Comparison of ENCODE assay signal across 3 cellular contexts in genomic region chr2:196941398-196942078, GRCh38.
TF ChIP-seq lines count a peak whose summit lies in the region.

No MANE protein-coding gene starts in this region.

TF ChIP-seq in SK-N-SH, 30 proteins besides CTCF, POLR2A, EP300 and RAD21:
- TF ChIP-seq REST (IDR thresholded peaks at IDR 0.05; ENCODE audit: low read depth, low read length) (no peak), FOSL2 (IDR thresholded peaks at IDR 0.05; ENCODE audit: borderline replicate concordance, low read depth) (no peak), GATA2 (CRISPR knock-in tag; IDR thresholded peaks at IDR 0.05) (no peak), MEF2A (IDR thresholded peaks at IDR 0.05; ENCODE audit: borderline replicate concordance, low read depth) (no peak), ELF1 (IDR thresholded peaks at IDR 0.05) (no peak)
- TF ChIP-seq, protein P1, sequence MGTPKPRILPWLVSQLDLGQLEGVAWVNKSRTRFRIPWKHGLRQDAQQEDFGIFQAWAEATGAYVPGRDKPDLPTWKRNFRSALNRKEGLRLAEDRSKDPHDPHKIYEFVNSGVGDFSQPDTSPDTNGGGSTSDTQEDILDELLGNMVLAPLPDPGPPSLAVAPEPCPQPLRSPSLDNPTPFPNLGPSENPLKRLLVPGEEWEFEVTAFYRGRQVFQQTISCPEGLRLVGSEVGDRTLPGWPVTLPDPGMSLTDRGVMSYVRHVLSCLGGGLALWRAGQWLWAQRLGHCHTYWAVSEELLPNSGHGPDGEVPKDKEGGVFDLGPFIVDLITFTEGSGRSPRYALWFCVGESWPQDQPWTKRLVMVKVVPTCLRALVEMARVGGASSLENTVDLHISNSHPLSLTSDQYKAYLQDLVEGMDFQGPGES (IDR thresholded peaks at IDR 0.05; ENCODE audit: low read depth, low read length), result no peak
- TF ChIP-seq, protein P2, sequence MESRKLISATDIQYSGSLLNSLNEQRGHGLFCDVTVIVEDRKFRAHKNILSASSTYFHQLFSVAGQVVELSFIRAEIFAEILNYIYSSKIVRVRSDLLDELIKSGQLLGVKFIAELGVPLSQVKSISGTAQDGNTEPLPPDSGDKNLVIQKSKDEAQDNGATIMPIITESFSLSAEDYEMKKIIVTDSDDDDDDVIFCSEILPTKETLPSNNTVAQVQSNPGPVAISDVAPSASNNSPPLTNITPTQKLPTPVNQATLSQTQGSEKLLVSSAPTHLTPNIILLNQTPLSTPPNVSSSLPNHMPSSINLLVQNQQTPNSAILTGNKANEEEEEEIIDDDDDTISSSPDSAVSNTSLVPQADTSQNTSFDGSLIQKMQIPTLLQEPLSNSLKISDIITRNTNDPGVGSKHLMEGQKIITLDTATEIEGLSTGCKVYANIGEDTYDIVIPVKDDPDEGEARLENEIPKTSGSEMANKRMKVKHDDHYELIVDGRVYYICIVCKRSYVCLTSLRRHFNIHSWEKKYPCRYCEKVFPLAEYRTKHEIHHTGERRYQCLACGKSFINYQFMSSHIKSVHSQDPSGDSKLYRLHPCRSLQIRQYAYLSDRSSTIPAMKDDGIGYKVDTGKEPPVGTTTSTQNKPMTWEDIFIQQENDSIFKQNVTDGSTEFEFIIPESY (IDR thresholded peaks at IDR 0.05; ENCODE audit: borderline replicate concordance, low read depth), result no peak
- TF ChIP-seq, protein P3, sequence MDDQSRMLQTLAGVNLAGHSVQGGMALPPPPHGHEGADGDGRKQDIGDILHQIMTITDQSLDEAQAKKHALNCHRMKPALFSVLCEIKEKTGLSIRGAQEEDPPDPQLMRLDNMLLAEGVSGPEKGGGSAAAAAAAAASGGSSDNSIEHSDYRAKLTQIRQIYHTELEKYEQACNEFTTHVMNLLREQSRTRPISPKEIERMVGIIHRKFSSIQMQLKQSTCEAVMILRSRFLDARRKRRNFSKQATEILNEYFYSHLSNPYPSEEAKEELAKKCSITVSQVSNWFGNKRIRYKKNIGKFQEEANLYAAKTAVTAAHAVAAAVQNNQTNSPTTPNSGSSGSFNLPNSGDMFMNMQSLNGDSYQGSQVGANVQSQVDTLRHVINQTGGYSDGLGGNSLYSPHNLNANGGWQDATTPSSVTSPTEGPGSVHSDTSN (IDR thresholded peaks at IDR 0.05), result no peak

TF ChIP-seq in SK-N-SH treated with all-trans-retinoic acid at 6 μM for 48 hours, 23 proteins besides CTCF, POLR2A, EP300 and RAD21:
- TF ChIP-seq ZNF70 (CRISPR knock-in tag; IDR thresholded peaks at IDR 0.05) (no peak), ESRRG (CRISPR knock-in tag; IDR thresholded peaks at IDR 0.05) (no peak), POU6F1 (CRISPR knock-in tag; IDR thresholded peaks at IDR 0.05; ENCODE audit: borderline replicate concordance, low read depth) (no peak), TCF4 (CRISPR knock-in tag; IDR thresholded peaks at IDR 0.05; ENCODE audit: borderline replicate concordance) (no peak), ZNF8 (CRISPR knock-in tag; IDR thresholded peaks at IDR 0.05) (no peak), TOX (CRISPR knock-in tag; IDR thresholded peaks at IDR 0.05; ENCODE audit: borderline replicate concordance) (no peak), ARNTL (CRISPR knock-in tag; IDR thresholded peaks at IDR 0.05; ENCODE audit: borderline replicate concordance, low read depth) (no peak), ISL1 (CRISPR knock-in tag; IDR thresholded peaks at IDR 0.05) (no peak), CSDC2 (CRISPR knock-in tag; IDR thresholded peaks at IDR 0.05) (no peak)
- TF ChIP-seq, protein P4, sequence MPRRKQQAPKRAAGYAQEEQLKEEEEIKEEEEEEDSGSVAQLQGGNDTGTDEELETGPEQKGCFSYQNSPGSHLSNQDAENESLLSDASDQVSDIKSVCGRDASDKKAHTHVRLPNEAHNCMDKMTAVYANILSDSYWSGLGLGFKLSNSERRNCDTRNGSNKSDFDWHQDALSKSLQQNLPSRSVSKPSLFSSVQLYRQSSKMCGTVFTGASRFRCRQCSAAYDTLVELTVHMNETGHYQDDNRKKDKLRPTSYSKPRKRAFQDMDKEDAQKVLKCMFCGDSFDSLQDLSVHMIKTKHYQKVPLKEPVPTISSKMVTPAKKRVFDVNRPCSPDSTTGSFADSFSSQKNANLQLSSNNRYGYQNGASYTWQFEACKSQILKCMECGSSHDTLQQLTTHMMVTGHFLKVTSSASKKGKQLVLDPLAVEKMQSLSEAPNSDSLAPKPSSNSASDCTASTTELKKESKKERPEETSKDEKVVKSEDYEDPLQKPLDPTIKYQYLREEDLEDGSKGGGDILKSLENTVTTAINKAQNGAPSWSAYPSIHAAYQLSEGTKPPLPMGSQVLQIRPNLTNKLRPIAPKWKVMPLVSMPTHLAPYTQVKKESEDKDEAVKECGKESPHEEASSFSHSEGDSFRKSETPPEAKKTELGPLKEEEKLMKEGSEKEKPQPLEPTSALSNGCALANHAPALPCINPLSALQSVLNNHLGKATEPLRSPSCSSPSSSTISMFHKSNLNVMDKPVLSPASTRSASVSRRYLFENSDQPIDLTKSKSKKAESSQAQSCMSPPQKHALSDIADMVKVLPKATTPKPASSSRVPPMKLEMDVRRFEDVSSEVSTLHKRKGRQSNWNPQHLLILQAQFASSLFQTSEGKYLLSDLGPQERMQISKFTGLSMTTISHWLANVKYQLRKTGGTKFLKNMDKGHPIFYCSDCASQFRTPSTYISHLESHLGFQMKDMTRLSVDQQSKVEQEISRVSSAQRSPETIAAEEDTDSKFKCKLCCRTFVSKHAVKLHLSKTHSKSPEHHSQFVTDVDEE (CRISPR knock-in tag; IDR thresholded peaks at IDR 0.05), result no peak
- TF ChIP-seq, protein P5, sequence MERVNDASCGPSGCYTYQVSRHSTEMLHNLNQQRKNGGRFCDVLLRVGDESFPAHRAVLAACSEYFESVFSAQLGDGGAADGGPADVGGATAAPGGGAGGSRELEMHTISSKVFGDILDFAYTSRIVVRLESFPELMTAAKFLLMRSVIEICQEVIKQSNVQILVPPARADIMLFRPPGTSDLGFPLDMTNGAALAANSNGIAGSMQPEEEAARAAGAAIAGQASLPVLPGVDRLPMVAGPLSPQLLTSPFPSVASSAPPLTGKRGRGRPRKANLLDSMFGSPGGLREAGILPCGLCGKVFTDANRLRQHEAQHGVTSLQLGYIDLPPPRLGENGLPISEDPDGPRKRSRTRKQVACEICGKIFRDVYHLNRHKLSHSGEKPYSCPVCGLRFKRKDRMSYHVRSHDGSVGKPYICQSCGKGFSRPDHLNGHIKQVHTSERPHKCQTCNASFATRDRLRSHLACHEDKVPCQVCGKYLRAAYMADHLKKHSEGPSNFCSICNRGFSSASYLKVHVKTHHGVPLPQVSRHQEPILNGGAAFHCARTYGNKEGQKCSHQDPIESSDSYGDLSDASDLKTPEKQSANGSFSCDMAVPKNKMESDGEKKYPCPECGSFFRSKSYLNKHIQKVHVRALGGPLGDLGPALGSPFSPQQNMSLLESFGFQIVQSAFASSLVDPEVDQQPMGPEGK (CRISPR knock-in tag; IDR thresholded peaks at IDR 0.05; ENCODE audit: borderline replicate concordance), result no peak

TF ChIP-seq in H1, 55 proteins besides CTCF, POLR2A, EP300 and RAD21:
- TF ChIP-seq CREB1 (IDR thresholded peaks at IDR 0.05), result no peak
- no peak for TF ChIP-seq PHF8 (conservative IDR thresholded peaks at IDR 0.05; ENCODE audit: low read depth, low read length)
- no peak for TF ChIP-seq JUND (IDR thresholded peaks at IDR 0.05; ENCODE audit: low read length)
- no peak for TF ChIP-seq SUZ12 (IDR thresholded peaks at IDR 0.05; ENCODE audit: low read length)
- no peak for TF ChIP-seq RBBP5 (IDR thresholded peaks at IDR 0.05; ENCODE audit: borderline replicate concordance, low read depth, low read length)
- TF ChIP-seq TAF1 (IDR thresholded peaks at IDR 0.05; ENCODE audit: low read depth, low read length), result no peak
- TF ChIP-seq TBP (IDR thresholded peaks at IDR 0.05; ENCODE audit: low read depth, low read length), result no peak
- TF ChIP-seq HDAC2 (IDR thresholded peaks at IDR 0.05; ENCODE audit: borderline replicate concordance in 1 of 2, low read depth in 2 of 2, low read length in 2 of 2), result no peak
TF ChIP-seq in H1: peak in this region for 0.
